Comparison of ENCODE assay signal across 8 cellular contexts in genomic region chr15:64651573-64652260, GRCh38.
DNase-seq lines count a peak whose midpoint lies in the region; ATAC-seq and TF ChIP-seq lines count a peak whose summit lies in the region.

No MANE protein-coding gene starts in this region.

- ATAC-seq in HG03432 (IDR thresholded peaks at IDR 0.05; ENCODE audit: unreplicated experiment): peak; percentile 82

- no peak for TF ChIP-seq CTCF in VCaP (conservative IDR thresholded peaks at IDR 0.05)

- peak overlapping the region; percentile 58 for H3K27ac ChIP-seq in VCaP

- DNase-seq in activated gamma-delta T cell treated with Interleukin-2 at 50 U/mL for 16 hours (peak; percentile 26), activated gamma-delta T cell (lab: John Stamatoyannopoulos, UW) (no peak), fibroblast of gingiva (ENCODE audit: low read depth) (peak; percentile 56), NCI-H2227 (lab: John Stamatoyannopoulos, UW; ENCODE audit: unreplicated experiment) (no peak), NCI-H1930 (lab: John Stamatoyannopoulos, UW) (no peak)
- DNase-seq in stimulated activated CD8-positive, alpha-beta memory T cell treated with anti-CD3 and anti-CD28 coated beads, Interleukin-7, amount 100 ng/mL, for 24 hours (ENCODE audit: low read depth): peak; percentile 9

Comparison
In these comparisons a context has a peak if more than half of its experiments do, and no peak if none do; other contexts are left out.
1. DNase-seq: peak in activated gamma-delta T cell treated with Interleukin-2 at 50 U/mL for 16 hours (single experiment), fibroblast of gingiva (single experiment) and stimulated activated CD8-positive, alpha-beta memory T cell treated with anti-CD3 and anti-CD28 coated beads, Interleukin-7, amount 100 ng/mL, for 24 hours (single experiment); none in activated gamma-delta T cell (single experiment), NCI-H2227 (single experiment) and NCI-H1930 (0 of 2).